9 cellular contexts compared by ENCODE assay signal in the genomic region with DNA sequence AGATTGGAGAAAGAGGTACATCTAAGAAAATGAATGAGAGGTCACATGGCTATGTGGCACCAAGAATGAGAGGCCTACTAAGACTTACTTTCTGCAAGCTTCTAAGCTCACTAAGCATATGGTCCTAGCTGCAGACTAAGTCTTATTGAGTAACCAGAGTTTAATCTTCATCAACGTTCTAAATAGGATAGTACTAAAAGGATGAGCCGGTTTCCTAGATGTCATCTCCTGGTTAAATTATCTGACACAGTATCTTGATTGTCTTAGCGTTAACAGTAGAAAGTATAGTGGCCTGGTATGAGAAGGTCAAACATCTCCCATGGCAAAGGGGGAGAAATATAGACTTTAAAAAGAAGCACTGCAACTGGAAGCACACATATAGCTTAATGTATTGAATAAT.
"Had no signal": no experiment of that assay in that cellular context is flagged by ENCODE, and none has a peak within 500 bp of the region (broad histone marks: within the 10 kb centered on the region; RNA-seq: fewer than 3 reads in every experiment).

No MANE protein-coding gene starts in this region.

- H3K4me1 ChIP-seq: HAP-1 had no signal

- H3K4me3 Mint-ChIP-seq: HFFc6, IgD-negative memory B cell had no signal

- ATAC-seq: HCT116, HepG2 had no signal

- DNase-seq: GOT3, H7, HFFc6, KBM-7 had no signal

- H3K36me3 ChIP-seq: HAP-1 had no signal

- H3K36me3 Mint-ChIP-seq: IgD-negative memory B cell had no signal

- H3K9me3 ChIP-seq: HAP-1 had no signal

- H3K27ac ChIP-seq: HL-60 had no signal

- H3K9me3 Mint-ChIP-seq: HFFc6 had no signal

- H3K4me3 ChIP-seq: HAP-1 had no signal

- H3K27me3 Mint-ChIP-seq: IgD-negative memory B cell had no signal

- H3K4me1 Mint-ChIP-seq: IgD-negative memory B cell had no signal

- FAIRE-seq: HepG2 had no signal

- H3K27ac Mint-ChIP-seq: HFFc6, IgD-negative memory B cell had no signal
